14 cellular contexts compared by ENCODE assay signal in the genomic region with DNA sequence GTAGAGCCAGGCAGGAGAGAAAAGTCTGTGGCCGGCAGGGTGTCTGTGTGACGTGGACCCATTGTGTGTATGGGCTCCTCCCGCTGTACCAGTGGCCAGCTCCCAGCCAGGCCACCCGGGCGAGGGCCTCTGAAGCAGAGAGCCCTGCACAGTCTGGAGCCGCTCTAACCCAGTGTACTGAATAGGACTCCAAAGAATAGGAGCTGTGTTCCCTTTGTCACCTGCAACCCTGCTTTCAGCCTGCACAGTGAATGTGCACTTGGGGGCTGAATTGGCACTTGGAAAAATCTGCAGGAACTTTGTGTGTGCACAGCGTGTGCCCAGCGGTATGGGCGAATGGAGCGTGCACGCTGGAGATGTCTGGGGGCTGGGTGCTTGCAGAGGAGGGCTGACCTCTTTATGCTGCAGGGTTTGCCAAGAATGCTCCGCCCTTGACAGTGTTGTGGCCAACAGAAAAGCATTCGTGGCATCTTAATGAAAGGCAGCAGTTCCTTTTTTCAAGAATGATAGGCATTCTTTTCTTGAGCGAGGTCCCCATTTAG.
DNase-seq lines count a peak whose midpoint lies in the region; ATAC-seq and TF ChIP-seq lines count a peak whose summit lies in the region.
"Had no signal": no experiment of that assay in that cellular context is flagged by ENCODE, and none has a peak within 500 bp of the region (broad histone marks: within the 10 kb centered on the region; RNA-seq: fewer than 3 reads in every experiment).

No MANE protein-coding gene starts in this region.

- H3K27me3 ChIP-seq in left ventricle myocardium inferior (ENCODE audit: low read depth) (no peaks in the 10 kb centered on the region), rectal smooth muscle tissue (ENCODE audit: control insufficient read depth, insufficient read depth, low read length) (no peaks in the 10 kb centered on the region)
- H3K27me3 ChIP-seq: ascending aorta had no signal

- H3K4me1 ChIP-seq in left ventricle myocardium inferior (peaks cover 53% of the 10 kb centered on the region), rectal smooth muscle tissue (ENCODE audit: control insufficient read depth, insufficient read depth, low read length) (peaks cover 40% of the 10 kb centered on the region)

- H3K27ac ChIP-seq in angular gyrus (ENCODE audit: low read depth, low read length) (peak overlapping the region; percentile 85), left ventricle myocardium inferior (replicated peaks) (peak overlapping the region; percentile 61), rectal smooth muscle tissue (ENCODE audit: low read depth, low read length) (peak overlapping the region; percentile 50)
- H3K27ac ChIP-seq: ascending aorta had no signal

- TF ChIP-seq CTCF in left ventricle myocardium inferior (IDR thresholded peaks at IDR 0.05; ENCODE audit: borderline replicate concordance): no peak

- intact Hi-C loops in left ventricle myocardium inferior (cut with micrococcal nuclease): no loop called here

- no peak overlapping the region for H3K9ac ChIP-seq in rectal smooth muscle tissue (ENCODE audit: low read length)

- DNase-seq in C1 segment of cervical spinal cord (lab: John Stamatoyannopoulos, UW): peak in 13 of 14 donors; percentile 22 to 83 (median 63)
- DNase-seq in left ventricle myocardium inferior: peak; percentile 45
- no peak for DNase-seq in GM19238 (ENCODE audit: insufficient read length, low spot score)
- no peak for DNase-seq in stimulated activated naive CD4-positive, alpha-beta T cell treated with Interleukin-2 at 50 U/mL for 16 hours (lab: John Stamatoyannopoulos, UW)
- DNase-seq in HuH-7.5 (ENCODE audit: low spot score): no peak
- DNase-seq: COR-L47; NCI-H1417 treated with DMSO at 0.1 percent for 48 hours; stimulated activated CD8-positive, alpha-beta memory T cell treated with anti-CD3 and anti-CD28 coated beads, Interleukin-4, amount 100 ng/mL, for 48 hours had no signal

- peak overlapping the region; percentile 29 for H3K4me3 ChIP-seq in left ventricle myocardium inferior
- peak overlapping the region; percentile 28 for H3K4me3 ChIP-seq in rectal smooth muscle tissue (ENCODE audit: low read length)
- H3K4me3 ChIP-seq: GM12878, smooth muscle cell had no signal

- no peak for ATAC-seq in GM18870 (IDR thresholded peaks at IDR 0.05; ENCODE audit: unreplicated experiment)

- no peaks in the 10 kb centered on the region for H3K9me3 ChIP-seq in left ventricle myocardium inferior (replicated peaks)
- H3K9me3 ChIP-seq: ascending aorta had no signal

- H3K36me3 ChIP-seq in left ventricle myocardium inferior: no peaks in the 10 kb centered on the region
- no peaks in the 10 kb centered on the region for H3K36me3 ChIP-seq in rectal smooth muscle tissue (ENCODE audit: control insufficient read depth, insufficient read depth, low read length)
- H3K36me3 ChIP-seq: ascending aorta had no signal

Comparison
In these comparisons a context has a peak if more than half of its experiments do, and no peak if none do; other contexts are left out.
1. DNase-seq: peak in C1 segment of cervical spinal cord (13 of 14) and left ventricle myocardium inferior (single experiment); none in GM19238 (single experiment), stimulated activated naive CD4-positive, alpha-beta T cell treated with Interleukin-2 at 50 U/mL for 16 hours (single experiment) and HuH-7.5 (single experiment).
2. Peak in every context shown above with its lines, with median percentiles within 50 percentile points of each other: H3K27ac ChIP-seq.